In genomic region chr6:25411316-25411961, GRCh38 we compare ENCODE assay signal across 22 cellular contexts.
A peak's percentile ranks its signal among the peaks of the same experiment; 100 is the strongest.
DNase-seq lines count a peak whose midpoint lies in the region; ATAC-seq and TF ChIP-seq lines count a peak whose summit lies in the region.
"Had no signal": no experiment of that assay in that cellular context is flagged by ENCODE, and none has a peak within 500 bp of the region (broad histone marks: within the 10 kb centered on the region; RNA-seq: fewer than 3 reads in every experiment).

No MANE protein-coding gene starts in this region.

- H3K36me3 ChIP-seq in body of pancreas (replicated peaks in 1 of 2; ENCODE audit: insufficient read depth in 1 of 2, low read depth in 2 of 2): no peaks in the 10 kb centered on the region
- H3K36me3 ChIP-seq: right lobe of liver, stomach, upper lobe of right lung had no signal

- H3K4me3 Mint-ChIP-seq in activated naive CD8-positive, alpha-beta T cell: no peak overlapping the region
- H3K4me3 Mint-ChIP-seq in activated naive CD8-positive, alpha-beta T cell treated with anti-CD3 and anti-CD28 coated beads, Interleukin-2, amount 50 U/mL, for 24 hours: no peak overlapping the region
- H3K4me3 Mint-ChIP-seq in IgD-negative memory B cell: peak overlapping the region in 3 of 4 donors; percentile 13 to 55 (median 38)
- H3K4me3 Mint-ChIP-seq: CD14-positive monocyte; T-helper 1 cell treated with Interleukin-12 subunit alpha and Interleukin-12 subunit beta and Interleukin-4 antibody, amounts not matched to agents 30 μg/mL and 1 μg/mL, for 36 hours had no signal

- peaks cover 33% of the 10 kb centered on the region for H3K4me1 ChIP-seq in body of pancreas
- H3K4me1 ChIP-seq: foreskin keratinocyte, right lobe of liver had no signal

- TF ChIP-seq POLR2A in body of pancreas (IDR thresholded peaks at IDR 0.05): no peak

- H3K27me3 Mint-ChIP-seq in activated naive CD8-positive, alpha-beta T cell: no peaks in the 10 kb centered on the region
- H3K27me3 Mint-ChIP-seq in activated naive CD8-positive, alpha-beta T cell treated with anti-CD3 and anti-CD28 coated beads, Interleukin-2, amount 50 U/mL, for 24 hours: no peaks in the 10 kb centered on the region
- H3K27me3 Mint-ChIP-seq in IgD-negative memory B cell: no peaks in the 10 kb centered on the region

- H3K4me1 Mint-ChIP-seq in activated naive CD8-positive, alpha-beta T cell (ENCODE audit: low read depth): peaks cover 50% of the 10 kb centered on the region
- H3K4me1 Mint-ChIP-seq in activated naive CD8-positive, alpha-beta T cell treated with anti-CD3 and anti-CD28 coated beads, Interleukin-2, amount 50 U/mL, for 24 hours: peaks cover 28% of the 10 kb centered on the region
- H3K4me1 Mint-ChIP-seq in IgD-negative memory B cell: peaks cover 7 to 31% (median 9%) of the 10 kb centered on the region in 3 donors

- H3K27ac ChIP-seq in body of pancreas: peak overlapping the region in 2 of 4 donors; percentile 33 to 52
- H3K27ac ChIP-seq: foreskin keratinocyte, right lobe of liver, upper lobe of right lung had no signal

- intact Hi-C loops in body of pancreas (cut with DNase I): no loop called here

- WGBS in body of pancreas, 2 donors: 28 to 31% methylated on average over 7 of the region's 7 CpGs

- no peak overlapping the region for H3K4me3 ChIP-seq in body of pancreas
- H3K4me3 ChIP-seq: right lobe of liver, stomach, upper lobe of right lung had no signal

- H3K27ac Mint-ChIP-seq in activated naive CD8-positive, alpha-beta T cell: peak overlapping the region; percentile 36
- H3K27ac Mint-ChIP-seq in activated naive CD8-positive, alpha-beta T cell treated with anti-CD3 and anti-CD28 coated beads, Interleukin-2, amount 50 U/mL, for 24 hours: no peak overlapping the region
- peak overlapping the region in 2 of 3 donors; percentile 47 to 48 for H3K27ac Mint-ChIP-seq in IgD-negative memory B cell
- H3K27ac Mint-ChIP-seq: T-helper 1 cell treated with Interleukin-12 subunit alpha and Interleukin-12 subunit beta and Interleukin-4 antibody, amounts not matched to agents 30 μg/mL and 1 μg/mL, for 36 hours had no signal

- no peaks in the 10 kb centered on the region for H3K36me3 Mint-ChIP-seq in activated naive CD8-positive, alpha-beta T cell
- no peaks in the 10 kb centered on the region for H3K36me3 Mint-ChIP-seq in activated naive CD8-positive, alpha-beta T cell treated with anti-CD3 and anti-CD28 coated beads, Interleukin-2, amount 50 U/mL, for 24 hours (ENCODE audit: low read depth)
- no peaks in the 10 kb centered on the region for H3K36me3 Mint-ChIP-seq in IgD-negative memory B cell

- no peak for ATAC-seq in activated naive CD8-positive, alpha-beta T cell treated with anti-CD3 and anti-CD28 coated beads, Interleukin-2, amount 50 U/mL, for 24 hours
- ATAC-seq in body of pancreas (peak; percentile 30), GM19035 (IDR thresholded peaks at IDR 0.05; ENCODE audit: unreplicated experiment) (no peak)
- ATAC-seq: foreskin keratinocyte, left cardiac atrium, right lobe of liver, Right ventricle myocardium inferior, upper lobe of right lung had no signal

- no peak for TF ChIP-seq CTCF in body of pancreas (IDR thresholded peaks at IDR 0.05)

- no peak for DNase-seq in activated naive CD8-positive, alpha-beta T cell treated with anti-CD3 and anti-CD28 coated beads, Interleukin-2, amount 50 U/mL, for 24 hours
- DNase-seq in body of pancreas: no peak
- DNase-seq in GOT3 (lab: John Stamatoyannopoulos, UW): no peak
- no peak for DNase-seq in activated CD4-positive, CD25-positive, alpha-beta regulatory T cell (lab: John Stamatoyannopoulos, UW)
- DNase-seq in NCI-H226: no peak
- DNase-seq: activated CD4-positive, CD25-positive, alpha-beta regulatory T cell treated with anti-CD3 and anti-CD28 coated beads, Interleukin-2, amount 50 U/mL, for 72 hours; activated effector memory CD4-positive, alpha-beta T cell treated with Interleukin-2 at 50 U/mL for 16 hours; anterior cingulate cortex; foreskin keratinocyte; H7; Kasumi-1; left cardiac atrium; nucleus accumbens; right lobe of liver; stomach; upper lobe of right lung had no signal

- no peaks in the 10 kb centered on the region for H3K9me3 ChIP-seq in body of pancreas
- H3K9me3 ChIP-seq: right lobe of liver, stomach, upper lobe of right lung had no signal

- H3K9me3 Mint-ChIP-seq in activated naive CD8-positive, alpha-beta T cell (ENCODE audit: low read depth): no peaks in the 10 kb centered on the region
- H3K9me3 Mint-ChIP-seq in activated naive CD8-positive, alpha-beta T cell treated with anti-CD3 and anti-CD28 coated beads, Interleukin-2, amount 50 U/mL, for 24 hours: no peaks in the 10 kb centered on the region
- H3K9me3 Mint-ChIP-seq in IgD-negative memory B cell: no peaks in the 10 kb centered on the region
- H3K9me3 Mint-ChIP-seq: CD14-positive monocyte; T-helper 1 cell treated with Interleukin-12 subunit alpha and Interleukin-12 subunit beta and Interleukin-4 antibody, amounts not matched to agents 30 μg/mL and 1 μg/mL, for 36 hours had no signal

- no peaks in the 10 kb centered on the region for H3K27me3 ChIP-seq in body of pancreas
- H3K27me3 ChIP-seq: foreskin keratinocyte, right lobe of liver, stomach, upper lobe of right lung had no signal

Comparison
In these comparisons a context has a peak if more than half of its experiments do, and no peak if none do; other contexts are left out.
1. H3K4me3 Mint-ChIP-seq: peak in IgD-negative memory B cell (3 of 4); none in activated naive CD8-positive, alpha-beta T cell (single experiment) and activated naive CD8-positive, alpha-beta T cell treated with anti-CD3 and anti-CD28 coated beads, Interleukin-2, amount 50 U/mL, for 24 hours (single experiment).